In genomic region chr16:7140899-7141298, GRCh38 we compare ENCODE assay signal across 18 cellular contexts.
A peak's percentile ranks its signal among the peaks of the same experiment; 100 is the strongest.
DNase-seq lines count a peak whose midpoint lies in the region; ATAC-seq and TF ChIP-seq lines count a peak whose summit lies in the region.
"Had no signal": no experiment of that assay in that cellular context is flagged by ENCODE, and none has a peak within 500 bp of the region (broad histone marks: within the 10 kb centered on the region; RNA-seq: fewer than 3 reads in every experiment).

No MANE protein-coding gene starts in this region.

- H3K4me1 Mint-ChIP-seq in MCF 10A (ENCODE audit: insufficient read depth, unreplicated experiment), result peaks cover 4% of the 10 kb centered on the region

- BruUV-seq in PC-3 (replicated peaks; lab: Mats Ljungman, UMichigan) (no TSS peak), MCF 10A (replicated peaks; lab: Mats Ljungman, UMichigan) (no TSS peak)

- no peak for TF ChIP-seq CTCF in PC-3 (conservative IDR thresholded peaks at IDR 0.05; ENCODE audit: low read depth, low read length)
- TF ChIP-seq CTCF in MCF 10A (IDR thresholded peaks at IDR 0.05; ENCODE audit: unreplicated experiment), result no peak

- H3F3A ChIP-seq in PC-3 (ENCODE audit: low read length, unreplicated experiment), result no peaks in the 10 kb centered on the region

- peaks cover 47% of the 10 kb centered on the region for H3K9me3 Mint-ChIP-seq in MCF 10A (ENCODE audit: unreplicated experiment)

- no peak overlapping the region for H3K4me3 Mint-ChIP-seq in MCF 10A (ENCODE audit: unreplicated experiment)

- H2AFZ ChIP-seq in PC-3 (ENCODE audit: low read length), result no peak overlapping the region
- H2AFZ ChIP-seq: GM23248 had no signal

- no peaks in the 10 kb centered on the region for H3K27me3 ChIP-seq in PC-3 (ENCODE audit: low read length)
- H3K27me3 ChIP-seq: SJCRH30 had no signal

- no peaks in the 10 kb centered on the region for H4K20me1 ChIP-seq in PC-3 (ENCODE audit: low read length)

- intact Hi-C loops in PC-3 (cut with micrococcal nuclease), result no loop called here
- intact Hi-C loops in MCF 10A (cut with micrococcal nuclease), result no loop called here

- H3K9ac ChIP-seq in PC-3 (ENCODE audit: low read length), result no peak overlapping the region
- H3K9ac ChIP-seq: GM23248, KMS-11 had no signal

- H3K36me3 Mint-ChIP-seq in MCF 10A (ENCODE audit: insufficient read depth, unreplicated experiment), result no peaks in the 10 kb centered on the region

- POLR2A ChIA-PET in PC-3 (lab: Charles Lee; ENCODE audit: unreplicated experiment) (no interaction called here), MCF 10A (lab: Yijun Ruan, JAX) (no interaction called here)

- no peaks in the 10 kb centered on the region for H3K79me2 ChIP-seq in PC-3 (ENCODE audit: low read length)

- H3K36me3 ChIP-seq in PC-3 (ENCODE audit: low read depth, low read length), result no peaks in the 10 kb centered on the region
- H3K36me3 ChIP-seq: SJCRH30 had no signal

- H3K4me1 ChIP-seq in PC-3 (ENCODE audit: insufficient read depth, low read length), result no peaks in the 10 kb centered on the region
- H3K4me1 ChIP-seq: SJCRH30 had no signal

- no peak overlapping the region for H3K27ac Mint-ChIP-seq in MCF 10A (ENCODE audit: low read depth, unreplicated experiment)

- no peak overlapping the region for H3K4me2 ChIP-seq in PC-3 (ENCODE audit: low read length)
- H3K4me2 ChIP-seq: A549, KMS-11 had no signal

- DNase-seq in Daoy (ENCODE audit: low read depth), result peak; percentile 71
- DNase-seq in PC-3, result peak; percentile 1
- DNase-seq in occipital lobe (lab: John Stamatoyannopoulos, UW), result peak; percentile 61
- DNase-seq in MCF 10A (ENCODE audit: unreplicated experiment), result no peak
- DNase-seq in NOMO-1 treated with DMSO at 0.1 percent for 48 hours (lab: John Stamatoyannopoulos, UW; ENCODE audit: unreplicated experiment), result no peak
- no peak for DNase-seq in activated CD8-positive, alpha-beta memory T cell treated with anti-CD3 and anti-CD28 coated beads, Interleukin-2, amount 50 U/mL, for 4 hours
- DNase-seq: Caco-2, GM23248, MM.1S, NCI-H1930, NCI-H2171, NCI-H774, SJCRH30 had no signal

- H3K27me3 Mint-ChIP-seq in MCF 10A (ENCODE audit: insufficient read depth, unreplicated experiment), result no peaks in the 10 kb centered on the region

- H3K9me2 ChIP-seq in PC-3 (replicated peaks; ENCODE audit: low read length), result no peaks in the 10 kb centered on the region

- H3K4me3 ChIP-seq in PC-3 (ENCODE audit: low read length), result no peak overlapping the region
- H3K4me3 ChIP-seq: A549, GM23248, SJCRH30 had no signal

- ATAC-seq in PC-3 (no peak), esophagus mucosa (peak; percentile 92), GM21390 (IDR thresholded peaks at IDR 0.05; ENCODE audit: unreplicated experiment) (no peak)
- ATAC-seq: A549 had no signal

- no peaks in the 10 kb centered on the region for H3K9me3 ChIP-seq in PC-3 (ENCODE audit: low read length)
- H3K9me3 ChIP-seq: A549, Caco-2, SJCRH30 had no signal

- CTCF ChIA-PET in PC-3 (lab: Charles Lee) (no interaction called here), MCF 10A (lab: Yijun Ruan, JAX) (no interaction called here)

- no peak overlapping the region for H3K27ac ChIP-seq in PC-3 (ENCODE audit: low read length)
- H3K27ac ChIP-seq: A549, GM23248, KMS-11, RWPE1, SJCRH30 had no signal

Comparison
In these comparisons a context has a peak if more than half of its experiments do, and no peak if none do; other contexts are left out.
1. DNase-seq: peak in Daoy (single experiment), PC-3 (single experiment) and occipital lobe (single experiment); none in MCF 10A (single experiment), NOMO-1 treated with DMSO at 0.1 percent for 48 hours (single experiment) and activated CD8-positive, alpha-beta memory T cell treated with anti-CD3 and anti-CD28 coated beads, Interleukin-2, amount 50 U/mL, for 4 hours (single experiment).